ENCODE assay signal across 8 cellular contexts in the genomic region with DNA sequence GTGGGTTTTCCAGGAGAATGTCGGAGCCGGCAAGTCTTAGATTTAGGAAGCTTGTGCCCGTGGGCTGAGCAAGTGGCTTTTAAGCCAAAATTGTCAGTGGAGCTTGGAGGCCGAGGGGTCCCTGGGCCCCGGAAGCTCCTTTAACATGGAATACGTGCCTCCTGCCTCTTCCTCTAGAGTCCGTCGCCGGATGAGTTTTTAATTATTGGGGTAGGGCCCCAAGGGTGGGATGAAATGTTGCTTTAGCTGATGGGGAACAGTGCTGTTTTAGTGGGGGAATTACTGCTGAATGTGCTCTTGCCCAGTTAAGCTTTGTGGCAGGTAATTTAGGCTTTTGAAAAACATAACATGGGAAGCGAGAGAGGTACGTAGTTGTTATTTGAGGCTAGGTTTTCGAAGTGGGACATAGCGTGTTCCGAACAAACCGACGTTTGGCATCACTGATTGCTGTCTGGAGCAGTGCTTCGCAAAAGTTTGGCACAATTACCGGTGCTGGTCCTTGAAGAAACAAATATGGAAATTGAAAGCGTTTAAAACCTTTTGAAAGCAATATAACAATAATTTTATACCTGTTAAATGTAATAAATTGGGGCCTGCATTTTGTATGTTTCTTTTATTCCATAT. TPM values are rescaled to one million over a fixed set of nuclear protein-coding genes. Genes with fewer than 3 reads are reported as not detected.
DNase-seq lines count a peak whose midpoint lies in the region; ATAC-seq and TF ChIP-seq lines count a peak whose summit lies in the region.

No MANE protein-coding gene starts in this region.

- CTCF ChIA-PET in RWPE1 (lab: Yijun Ruan, JAX): interaction anchor here (0.6 kb wide), 1 partner anchor 27 kb away, joined by 4 read pairs; no protein-coding TSS in a partner anchor

- peak overlapping the region; percentile 82 for H3K27ac ChIP-seq in RWPE1

- H3K4me1 Mint-ChIP-seq in activated CD4-positive, alpha-beta T cell treated with anti-CD3 and anti-CD28 coated beads, Interleukin-2, amount 10 ng/mL, durations not matched to agents 24 days and 14 days: peaks cover 50% of the 10 kb centered on the region
- peaks cover 49% of the 10 kb centered on the region for H3K4me1 Mint-ChIP-seq in neural crest cell

- no peak for DNase-seq in activated CD4-positive, alpha-beta T cell treated with anti-CD3 and anti-CD28 coated beads, Interleukin-2, amount 10 ng/mL, durations not matched to agents 24 days and 14 days
- DNase-seq in activated CD4-positive, alpha-beta T cell treated with anti-CD3 and anti-CD28 coated beads, Interleukin-2, amount 50 U/mL, for 48 hours: no peak
- DNase-seq in RWPE1 (ENCODE audit: low spot score): no peak
- peak; percentile 44 to 59 for DNase-seq in erythroblast (lab: John Stamatoyannopoulos, UW)
- no peak for DNase-seq in neural crest cell (ENCODE audit: low read depth, low spot score)
- no peak for DNase-seq in GM10266 (ENCODE audit: extremely low spot score)

- H3K36me3 Mint-ChIP-seq in activated CD4-positive, alpha-beta T cell treated with anti-CD3 and anti-CD28 coated beads, Interleukin-2, amount 10 ng/mL, durations not matched to agents 24 days and 14 days (ENCODE audit: low read depth): peaks cover 59% of the 10 kb centered on the region
- peaks cover 37% of the 10 kb centered on the region for H3K36me3 Mint-ChIP-seq in neural crest cell (ENCODE audit: low read depth)

- H3K27me3 Mint-ChIP-seq in activated CD4-positive, alpha-beta T cell treated with anti-CD3 and anti-CD28 coated beads, Interleukin-2, amount 10 ng/mL, durations not matched to agents 24 days and 14 days: peaks cover 2% of the 10 kb centered on the region
- H3K27me3 Mint-ChIP-seq in neural crest cell (ENCODE audit: low read depth): no peaks in the 10 kb centered on the region

- intact Hi-C loops in activated CD4-positive, alpha-beta T cell treated with anti-CD3 and anti-CD28 coated beads, Interleukin-2, amount 10 ng/mL, durations not matched to agents 24 days and 14 days (cut with micrococcal nuclease): loop anchor here (2.0 to 5.0 kb wide), 6 partner anchors 350 to 1810 kb away; a partner anchor contains a TSS

- H3K9me3 Mint-ChIP-seq in activated CD4-positive, alpha-beta T cell treated with anti-CD3 and anti-CD28 coated beads, Interleukin-2, amount 10 ng/mL, durations not matched to agents 24 days and 14 days: no peaks in the 10 kb centered on the region
- no peaks in the 10 kb centered on the region for H3K9me3 Mint-ChIP-seq in neural crest cell

- no peak for ATAC-seq in GM18502 (IDR thresholded peaks at IDR 0.05; ENCODE audit: poor library complexity, unreplicated experiment)
- no peak for ATAC-seq in GM19397 (IDR thresholded peaks at IDR 0.05; ENCODE audit: unreplicated experiment)

- H3K4me3 Mint-ChIP-seq in activated CD4-positive, alpha-beta T cell treated with anti-CD3 and anti-CD28 coated beads, Interleukin-2, amount 10 ng/mL, durations not matched to agents 24 days and 14 days: peak overlapping the region; percentile 99
- H3K4me3 Mint-ChIP-seq in neural crest cell: peak overlapping the region; percentile 98

- no peak for TF ChIP-seq POLR2A in erythroblast (IDR thresholded peaks at IDR 0.05; ENCODE audit: low read length)

- TF ChIP-seq CTCF in RWPE1 (conservative IDR thresholded peaks at IDR 0.05; ENCODE audit: low read depth) (no peak), neural crest cell (conservative IDR thresholded peaks at IDR 0.05) (no peak), GM10266 (IDR thresholded peaks at IDR 0.05; ENCODE audit: control insufficient read depth, insufficient read depth, low read depth, missing control alignments) (no peak)

- POLR2A ChIA-PET in RWPE1 (lab: Yijun Ruan, JAX; ENCODE audit: low non-redundant PET): interaction anchor here (1.0 kb wide), 1 partner anchor 16 kb away, joined by 5 read pairs; no protein-coding TSS in a partner anchor

- H3K27ac Mint-ChIP-seq in activated CD4-positive, alpha-beta T cell treated with anti-CD3 and anti-CD28 coated beads, Interleukin-2, amount 10 ng/mL, durations not matched to agents 24 days and 14 days: peak overlapping the region; percentile 98
- peak overlapping the region; percentile 100 for H3K27ac Mint-ChIP-seq in neural crest cell (ENCODE audit: unreplicated experiment)

RNA-seq across cellular contexts. Expression of a gene that starts 0.8 kb away (rescaled TPM):
- 1,231 and 1,282 TPM in 2 replicates for total RNA-seq in activated CD4-positive, alpha-beta T cell treated with anti-CD3 and anti-CD28 coated beads, Interleukin-2, amount 10 ng/mL, durations not matched to agents 24 days and 14 days
- 1,528 and 1,574 TPM in 2 replicates for total RNA-seq in neural crest cell

RNA-seq across cellular contexts. Expression of a gene that starts 47.7 kb away (rescaled TPM):
- total RNA-seq in activated CD4-positive, alpha-beta T cell treated with anti-CD3 and anti-CD28 coated beads, Interleukin-2, amount 10 ng/mL, durations not matched to agents 24 days and 14 days: 24.6 and 25.8 TPM in 2 replicates
- 22.8 and 24.7 TPM in 2 replicates for total RNA-seq in neural crest cell

Comparison
In these comparisons a context has a peak if more than half of its experiments do, and no peak if none do; other contexts are left out.
1. DNase-seq: peak in erythroblast (2 of 2); none in activated CD4-positive, alpha-beta T cell treated with anti-CD3 and anti-CD28 coated beads, Interleukin-2, amount 10 ng/mL, durations not matched to agents 24 days and 14 days (single experiment), activated CD4-positive, alpha-beta T cell treated with anti-CD3 and anti-CD28 coated beads, Interleukin-2, amount 50 U/mL, for 48 hours (0 of 2), RWPE1 (single experiment), neural crest cell (single experiment) and GM10266 (single experiment).